24 cellular contexts compared by ENCODE assay signal in genomic region chr15:48222627-48223026, GRCh38. TPM values are rescaled to one million over a fixed set of nuclear protein-coding genes. Genes with fewer than 3 reads are reported as not detected.
DNase-seq lines count a peak whose midpoint lies in the region; ATAC-seq and TF ChIP-seq lines count a peak whose summit lies in the region.
"Had no signal": no experiment of that assay in that cellular context is flagged by ENCODE, and none has a peak within 500 bp of the region (broad histone marks: within the 10 kb centered on the region; RNA-seq: fewer than 3 reads in every experiment).

No MANE protein-coding gene starts in this region.

- ATAC-seq in aorta (ENCODE audit: low FRiP score), result no peak
- ATAC-seq: A549, HCT116 had no signal

- 2 to 4% methylated on average over 1 of the region's 1 CpG for WGBS in aorta, 2 donors
- 23% methylated on average over 1 of the region's 1 CpG; no CpG with 5 or more reads in 1 of the 2 donors for WGBS in transverse colon (ENCODE audit: low coverage in 1 of 2), 2 donors

- POLR2A ChIA-PET in CD8-positive, alpha-beta memory T cell (lab: Charles Lee), result no interaction called here

- no peaks in the 10 kb centered on the region for H3K9me3 ChIP-seq in aorta (ENCODE audit: control insufficient read depth, low read length)
- H3K9me3 ChIP-seq in transverse colon, result no peaks in the 10 kb centered on the region
- H3K9me3 ChIP-seq in CD8-positive, alpha-beta memory T cell (ENCODE audit: low read length), result no peaks in the 10 kb centered on the region
- H3K9me3 ChIP-seq: A549, SJSA1 had no signal

- no peaks in the 10 kb centered on the region for H3K4me1 Mint-ChIP-seq in CD8-positive, alpha-beta memory T cell
- H3K4me1 Mint-ChIP-seq: IgD-negative memory B cell had no signal

- H3K36me3 Mint-ChIP-seq in CD8-positive, alpha-beta memory T cell, result no peaks in the 10 kb centered on the region

- in situ Hi-C loops in transverse colon (cut with MboI; ENCODE audit: low pct_ligation_motif_present in 1 of 4, low pct_unique_long_range_greater_than_20kb in 1 of 4, low sequenced_read_pairs in 3 of 4), result no loop called here

- H3K36me3 ChIP-seq in aorta (ENCODE audit: control insufficient read depth in 1 of 2, insufficient read depth in 2 of 2, low read length in 1 of 2) (no peaks in the 10 kb centered on the region), transverse colon (no peaks in the 10 kb centered on the region)
- no peaks in the 10 kb centered on the region for H3K36me3 ChIP-seq in CD8-positive, alpha-beta memory T cell (ENCODE audit: insufficient read depth, low read length)
- H3K36me3 ChIP-seq: SJSA1 had no signal

- H3K9me3 Mint-ChIP-seq in CD8-positive, alpha-beta memory T cell, result peaks cover 0 to 3% (median 0%) of the 10 kb centered on the region in 5 donors
- H3K9me3 Mint-ChIP-seq: IgD-negative memory B cell had no signal

- peaks cover 3 to 10% of the 10 kb centered on the region in 2 donors for H3K27me3 Mint-ChIP-seq in CD8-positive, alpha-beta memory T cell

- intact Hi-C loops in aorta (cut with DNase I), result loop anchor here in 1 of 2 donors (5.0 to 10.0 kb wide), 4 partner anchors 45 to 192 kb away; partner anchors contain the start of gene MYEF2
- intact Hi-C loops in transverse colon (cut with DNase I; ENCODE audit: low total_unique reads), result no loop called here

- TF ChIP-seq EP300 in transverse colon (IDR thresholded peaks at IDR 0.05; ENCODE audit: low read depth), result no peak

- no peak overlapping the region for H3K27ac Mint-ChIP-seq in CD8-positive, alpha-beta memory T cell
- H3K27ac Mint-ChIP-seq: IgD-negative memory B cell had no signal

- DNase-seq in NCI-H69 (lab: John Stamatoyannopoulos, UW) (peak; percentile 23), fibroblast of gingiva (ENCODE audit: low read depth) (peak; percentile 14), renal cortical epithelial cell (ENCODE audit: low read depth) (peak; percentile 36), aorta (no peak), transverse colon (no peak), T1000 (lab: John Stamatoyannopoulos, UW) (no peak)
- DNase-seq in CD8-positive, alpha-beta memory T cell, result no peak
- DNase-seq: Calu3, DMS153, DND-41, NCI-H1417 treated with DMSO at 0.1 percent for 48 hours, NCI-H2171, NCI-H524 treated with DMSO at 0.1 percent for 48 hours, NCI-H82, Right ventricle myocardium superior, RPMI8226 had no signal

- no peak overlapping the region for H3K4me3 Mint-ChIP-seq in CD8-positive, alpha-beta memory T cell
- H3K4me3 Mint-ChIP-seq: IgD-negative memory B cell had no signal

- H3K27ac ChIP-seq in aorta (ENCODE audit: low read depth in 1 of 2, low read length in 2 of 2) (peak overlapping the region; percentile 94 to 95), transverse colon (no peak overlapping the region)
- no peak overlapping the region for H3K27ac ChIP-seq in CD8-positive, alpha-beta memory T cell (ENCODE audit: low read depth, low read length)
- H3K27ac ChIP-seq: A549, C4-2B, HL-60, KMS-11, SJSA1 had no signal

- no peak for TF ChIP-seq CTCF in transverse colon (IDR thresholded peaks at IDR 0.05)

- H3K27me3 ChIP-seq in aorta (ENCODE audit: control insufficient read depth in 1 of 2, insufficient read depth in 2 of 2, low read length in 1 of 2) (no peaks in the 10 kb centered on the region), transverse colon (no peaks in the 10 kb centered on the region)
- no peaks in the 10 kb centered on the region for H3K27me3 ChIP-seq in CD8-positive, alpha-beta memory T cell (ENCODE audit: insufficient read depth, low read length, poor library complexity, severe bottlenecking)
- H3K27me3 ChIP-seq: SJSA1 had no signal

- peaks cover 3 to 33% of the 10 kb centered on the region in 2 donors for H3K4me1 ChIP-seq in aorta (ENCODE audit: control insufficient read depth in 1 of 2, insufficient read depth in 2 of 2, low read length in 2 of 2)
- H3K4me1 ChIP-seq in transverse colon, result no peaks in the 10 kb centered on the region
- no peaks in the 10 kb centered on the region for H3K4me1 ChIP-seq in CD8-positive, alpha-beta memory T cell (ENCODE audit: insufficient read depth, low read length)
- H3K4me1 ChIP-seq: A549, SJSA1 had no signal

- H3K4me3 ChIP-seq in aorta (ENCODE audit: low read length in 2 of 2), result no peak overlapping the region
- no peak overlapping the region for H3K4me3 ChIP-seq in transverse colon
- H3K4me3 ChIP-seq in CD8-positive, alpha-beta memory T cell (ENCODE audit: low read length), result no peak overlapping the region
- H3K4me3 ChIP-seq: A549, SJSA1 had no signal

- CTCF ChIA-PET in CD8-positive, alpha-beta memory T cell (lab: Charles Lee), result no interaction called here

- no peak for TF ChIP-seq POLR2A in transverse colon (IDR thresholded peaks at IDR 0.05)

RNA-seq across cellular contexts. Expression of gene SLC12A1, which starts 16.5 kb away (rescaled TPM):
- total RNA-seq in renal cortical epithelial cell (0.17 and 14.1 TPM in 2 replicates), aorta (under 1 TPM; 0.42 to 0.81 TPM), transverse colon (not detected)
- polyA plus RNA-seq in aorta, result under 1 TPM in 1 of 2 donors, not detected in 1; 0.23 TPM
- total RNA-seq in CD8-positive, alpha-beta memory T cell, result not detected
- polyA plus RNA-seq in CD8-positive, alpha-beta memory T cell, result not detected
- total RNA-seq: Calu3, H4, Right ventricle myocardium superior, SJSA1 had no signal
- polyA plus RNA-seq: A549, IgD-negative memory B cell had no signal

RNA-seq across cellular contexts. Expression of gene CTXN2, which starts 31.2 kb away (rescaled TPM):
- 0.05 TPM in 1 of 2 replicates, not detected in the other for total RNA-seq in renal cortical epithelial cell
- total RNA-seq in aorta, result not detected
- not detected for polyA plus RNA-seq in aorta
- total RNA-seq in transverse colon, result not detected
- not detected for total RNA-seq in CD8-positive, alpha-beta memory T cell
- not detected for polyA plus RNA-seq in CD8-positive, alpha-beta memory T cell
- total RNA-seq: Calu3, H4, Right ventricle myocardium superior, SJSA1 had no signal
- polyA plus RNA-seq: A549, IgD-negative memory B cell had no signal

RNA-seq across cellular contexts. Expression of gene MYEF2, which starts 44.5 kb away (rescaled TPM):
- total RNA-seq in renal cortical epithelial cell (20.5 and 44.5 TPM in 2 replicates), aorta (100 to 1,000 TPM in 1 of 2 donors, 10 to 100 TPM in 1; 73.0 to 105 TPM), transverse colon (100 to 1,000 TPM in 1 of 4 donors, 10 to 100 TPM in 3; 10.4 to 158 (median 27.8) TPM)
- 10 to 100 TPM; 16.7 to 75.1 TPM for polyA plus RNA-seq in aorta
- 1 to 10 TPM; 9.8 TPM for total RNA-seq in CD8-positive, alpha-beta memory T cell
- 1.2 TPM for polyA plus RNA-seq in CD8-positive, alpha-beta memory T cell

Comparison
In these comparisons a context has a peak if more than half of its experiments do, and no peak if none do; other contexts are left out.
1. DNase-seq: peak in NCI-H69 (single experiment), fibroblast of gingiva (single experiment) and renal cortical epithelial cell (single experiment); none in aorta (0 of 2), transverse colon (single experiment), T1000 (single experiment) and CD8-positive, alpha-beta memory T cell (0 of 5).
2. H3K27ac ChIP-seq: peak in aorta (2 of 2); none in transverse colon (0 of 4) and CD8-positive, alpha-beta memory T cell (single experiment).